In the genomic region with DNA sequence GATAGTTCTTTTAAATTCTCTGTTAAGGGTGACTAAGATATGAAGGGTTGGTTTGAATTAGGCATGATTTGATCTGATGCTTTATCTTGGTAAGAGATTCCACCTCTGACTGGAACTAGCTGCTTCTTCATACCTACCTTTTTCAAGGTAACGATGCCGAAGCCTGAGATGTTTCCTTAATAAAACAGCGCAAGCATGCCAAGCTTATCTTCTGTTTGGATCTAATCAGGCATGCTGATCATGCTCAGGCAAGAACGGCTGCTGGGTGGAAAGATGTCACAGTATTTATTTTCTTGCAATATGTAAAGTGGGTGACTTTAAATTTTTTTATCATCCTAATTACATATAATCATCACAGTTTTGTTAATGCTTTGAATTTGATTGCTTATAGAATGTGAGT, we compare ENCODE assay signal across 26 cellular contexts.
DNase-seq lines count a peak whose midpoint lies in the region; ATAC-seq and TF ChIP-seq lines count a peak whose summit lies in the region.
"Had no signal": no experiment of that assay in that cellular context is flagged by ENCODE, and none has a peak within 500 bp of the region (broad histone marks: within the 10 kb centered on the region; RNA-seq: fewer than 3 reads in every experiment).

No MANE protein-coding gene starts in this region.

- H3K79me2 ChIP-seq in SK-N-SH (ENCODE audit: insufficient read depth) = peaks cover 25% of the 10 kb centered on the region; the same call in 1 of the 2 replicates
- H3K79me2 ChIP-seq in trophoblast cell (ENCODE audit: control insufficient read depth, insufficient read depth, low read length, poor library complexity) = peaks cover under 1% of the 10 kb centered on the region

- no peak overlapping the region for H3K9ac ChIP-seq in SK-N-SH
- H3K9ac ChIP-seq in trophoblast cell (ENCODE audit: low read length) = no peak overlapping the region

- H3K36me3 ChIP-seq in SK-N-SH (replicated peaks in 1 of 2; ENCODE audit: control insufficient read depth in 1 of 2, insufficient read depth in 2 of 2, low read length in 1 of 2) = peaks cover 31 to 40% of the 10 kb centered on the region in 2 experiments
- peaks cover under 1 to 10% of the 10 kb centered on the region in 2 experiments for H3K36me3 ChIP-seq in trophoblast cell (ENCODE audit: control insufficient read depth in 1 of 2, insufficient read depth in 2 of 2, low read length in 2 of 2)
- H3K36me3 ChIP-seq: SJSA1, thyroid gland had no signal

- no peaks in the 10 kb centered on the region for H3K9me3 ChIP-seq in SK-N-SH
- no peaks in the 10 kb centered on the region for H3K9me3 ChIP-seq in trophoblast cell (ENCODE audit: insufficient read depth, low read depth, low read length)
- H3K9me3 ChIP-seq: SJSA1, thyroid gland had no signal

- DNase-seq in SK-N-SH (no peak), NCI-H2171 treated with DMSO at 0.1 percent for 48 hours (lab: John Stamatoyannopoulos, UW) (peak; percentile 93), foreskin keratinocyte (peak; percentile 45 to 73), trophoblast cell (peak; percentile 46 to 71)
- no peak for DNase-seq in activated CD4-positive, alpha-beta T cell treated with anti-CD3 and anti-CD28 coated beads, Interleukin-2, amount 50 U/mL, for 4 hours
- DNase-seq in activated T-cell treated with anti-CD3 and anti-CD28 coated beads, Interleukin-2, amount 50 U/mL, for 48 hours = no peak
- DNase-seq: activated CD4-positive, alpha-beta T cell treated with anti-CD3 and anti-CD28 coated beads, Interleukin-2, amount 50 U/mL, for 1 hour; activated CD4-positive, CD25-positive, alpha-beta regulatory T cell; activated CD8-positive, alpha-beta memory T cell treated with anti-CD3 and anti-CD28 coated beads, Interleukin-2, amount 10 ng/mL, durations not matched to agents 7 days and 5 days; activated T-cell treated with anti-CD3 and anti-CD28 coated beads, Interleukin-2, amount 50 U/mL, for 4 hours; CD8-positive, alpha-beta T cell; central memory CD4-positive, alpha-beta T cell; cortex of kidney; Karpas-422; kidney; MV-4-11; naive thymus-derived CD4-positive, alpha-beta T cell; NCI-H1930; NCI-H345; stimulated activated CD4-positive, alpha-beta T cell treated with anti-CD3 and anti-CD28 coated beads, Interleukin-4, amount 100 ng/mL, for 24 hours; T-helper 1 cell had no signal

- peaks cover 2% of the 10 kb centered on the region for H3K79me1 ChIP-seq in trophoblast cell (ENCODE audit: low read length)

- no peak overlapping the region for H2BK12ac ChIP-seq in trophoblast cell (ENCODE audit: low read length)

- H3K4ac ChIP-seq in trophoblast cell (ENCODE audit: low read depth, low read length) = no peak overlapping the region

- no peak overlapping the region for H3K23ac ChIP-seq in trophoblast cell (ENCODE audit: low read length)

- TF ChIP-seq EP300 in SK-N-SH (IDR thresholded peaks at IDR 0.05; ENCODE audit: borderline replicate concordance in 1 of 2, low read depth in 1 of 2, low read length in 1 of 2) = no peak

- H3K27ac ChIP-seq in SK-N-SH (ENCODE audit: low read depth in 2 of 2, low read length in 1 of 2) (no peak overlapping the region), foreskin keratinocyte (no peak overlapping the region), trophoblast cell (ENCODE audit: low read depth, low read length) (no peak overlapping the region)
- H3K27ac ChIP-seq: SJSA1, thyroid gland had no signal

- no peaks in the 10 kb centered on the region for H3F3A ChIP-seq in SK-N-SH (replicated peaks; ENCODE audit: insufficient read depth)

- no peak for TF ChIP-seq RAD21 in SK-N-SH (IDR thresholded peaks at IDR 0.05; ENCODE audit: low read length)

- ATAC-seq in SK-N-SH treated with all-trans-retinoic acid at 6 μM for 48 hours (no peak), foreskin keratinocyte (peak; percentile 64), GM18520 (IDR thresholded peaks at IDR 0.05; ENCODE audit: unreplicated experiment) (no peak)
- ATAC-seq: activated CD8-positive, alpha-beta memory T cell treated with anti-CD3 and anti-CD28 coated beads, Interleukin-2, amount 10 ng/mL, durations not matched to agents 7 days and 5 days; activated T-cell treated with anti-CD3 and anti-CD28 coated beads, Interleukin-2, amount 50 U/mL, for 4 hours; CD8-positive, alpha-beta T cell; esophagus mucosa; naive thymus-derived CD4-positive, alpha-beta T cell had no signal

- no peak overlapping the region for H2AK5ac ChIP-seq in trophoblast cell (ENCODE audit: low read length)

- no peaks in the 10 kb centered on the region for H3K9me2 ChIP-seq in SK-N-SH

- H3K4me1 ChIP-seq in SK-N-SH (ENCODE audit: control insufficient read depth in 1 of 2, insufficient read depth in 2 of 2, low read depth in 1 of 2, low read length in 1 of 2) (peaks cover 0 to 11% of the 10 kb centered on the region in 2 experiments; a peak in 2 of 4 replicates), foreskin keratinocyte (no peaks in the 10 kb centered on the region), trophoblast cell (ENCODE audit: control insufficient read depth in 1 of 2, insufficient read depth in 2 of 2, low read length in 2 of 2) (peaks cover 0 to 2% of the 10 kb centered on the region in 2 experiments)
- H3K4me1 ChIP-seq: SJSA1 had no signal

- POLR2A ChIA-PET in SK-N-SH (lab: Yijun Ruan, JAX) = no interaction called here

- 83% methylated on average over 4 of the region's 4 CpGs for WGBS in SK-N-SH (ENCODE audit: low lambda C conversion rate)
- no CpG with 5 or more reads among the region's 4 CpGs for WGBS in trophoblast cell (ENCODE audit: extremely low coverage, insufficient coverage, insufficient read length)

- no peak overlapping the region for H2BK120ac ChIP-seq in trophoblast cell (ENCODE audit: insufficient read depth, low read length, poor library complexity)

- H3K14ac ChIP-seq in trophoblast cell (ENCODE audit: low read length) = no peak overlapping the region

- CTCF ChIA-PET in SK-N-SH (lab: Yijun Ruan, JAX) = interaction anchor here (0.8 kb wide), 1 partner anchor 21 kb away, joined by 3 read pairs; no protein-coding TSS in a partner anchor

- H2AFZ ChIP-seq in SK-N-SH (ENCODE audit: low read depth) = no peak overlapping the region
- H2AFZ ChIP-seq in trophoblast cell (ENCODE audit: insufficient read depth, low read length, poor library complexity) = no peak overlapping the region

- H3K4me3 ChIP-seq in SK-N-SH (ENCODE audit: low read depth in 2 of 2, low read length in 1 of 2) (no peak overlapping the region), trophoblast cell (ENCODE audit: low read depth, low read length) (no peak overlapping the region)
- H3K4me3 ChIP-seq: SJSA1, thyroid gland had no signal

- peaks cover 6% of the 10 kb centered on the region; the same call in 1 of the 2 replicates for H4K20me1 ChIP-seq in SK-N-SH (ENCODE audit: insufficient read depth)

- H3K4me2 ChIP-seq in SK-N-SH (no peak overlapping the region), trophoblast cell (ENCODE audit: low read length) (no peak overlapping the region)

- H3K27me3 ChIP-seq in SK-N-SH (ENCODE audit: insufficient read depth) = no peaks in the 10 kb centered on the region
- H3K27me3 ChIP-seq in foreskin keratinocyte = no peaks in the 10 kb centered on the region
- no peaks in the 10 kb centered on the region for H3K27me3 ChIP-seq in trophoblast cell (ENCODE audit: insufficient read depth, low read length)
- H3K27me3 ChIP-seq: SJSA1, thyroid gland had no signal

- H4K91ac ChIP-seq in trophoblast cell (ENCODE audit: low read depth, low read length) = no peak overlapping the region

- H2BK5ac ChIP-seq in trophoblast cell (ENCODE audit: low read depth, low read length, poor library complexity) = no peak overlapping the region

- TF ChIP-seq CTCF in SK-N-SH (IDR thresholded peaks at IDR 0.05) (no peak), foreskin keratinocyte (conservative IDR thresholded peaks at IDR 0.05) (no peak)

- H4K8ac ChIP-seq in trophoblast cell (ENCODE audit: low read depth, low read length) = no peak overlapping the region

- H3K18ac ChIP-seq in trophoblast cell (ENCODE audit: low read length) = no peak overlapping the region

- no peak overlapping the region for H4K12ac ChIP-seq in trophoblast cell (ENCODE audit: low read depth, low read length)

TF ChIP-seq in SK-N-SH, 30 proteins besides CTCF, POLR2A, EP300 and RAD21:
- TF ChIP-seq GATA2 (CRISPR knock-in tag; IDR thresholded peaks at IDR 0.05) (peak; percentile 67), MEF2A (IDR thresholded peaks at IDR 0.05; ENCODE audit: borderline replicate concordance, low read depth) (no peak)

TF ChIP-seq in SK-N-SH treated with all-trans-retinoic acid at 6 μM for 48 hours, 23 proteins besides CTCF, POLR2A, EP300 and RAD21 (continues in another document):
- TF ChIP-seq RARB (CRISPR knock-in tag; IDR thresholded peaks at IDR 0.05) (no peak), TOX (CRISPR knock-in tag; IDR thresholded peaks at IDR 0.05; ENCODE audit: borderline replicate concordance) (no peak), TCF4 (CRISPR knock-in tag; IDR thresholded peaks at IDR 0.05; ENCODE audit: borderline replicate concordance) (no peak), ZFP30 (CRISPR knock-in tag; IDR thresholded peaks at IDR 0.05) (no peak), ESRRG (CRISPR knock-in tag; IDR thresholded peaks at IDR 0.05) (no peak), ZFP3 (CRISPR knock-in tag; IDR thresholded peaks at IDR 0.05) (no peak), OSR1 (CRISPR knock-in tag; IDR thresholded peaks at IDR 0.05) (no peak), PPARA (CRISPR knock-in tag; IDR thresholded peaks at IDR 0.05; ENCODE audit: borderline replicate concordance) (no peak)
- TF ChIP-seq, protein P1, sequence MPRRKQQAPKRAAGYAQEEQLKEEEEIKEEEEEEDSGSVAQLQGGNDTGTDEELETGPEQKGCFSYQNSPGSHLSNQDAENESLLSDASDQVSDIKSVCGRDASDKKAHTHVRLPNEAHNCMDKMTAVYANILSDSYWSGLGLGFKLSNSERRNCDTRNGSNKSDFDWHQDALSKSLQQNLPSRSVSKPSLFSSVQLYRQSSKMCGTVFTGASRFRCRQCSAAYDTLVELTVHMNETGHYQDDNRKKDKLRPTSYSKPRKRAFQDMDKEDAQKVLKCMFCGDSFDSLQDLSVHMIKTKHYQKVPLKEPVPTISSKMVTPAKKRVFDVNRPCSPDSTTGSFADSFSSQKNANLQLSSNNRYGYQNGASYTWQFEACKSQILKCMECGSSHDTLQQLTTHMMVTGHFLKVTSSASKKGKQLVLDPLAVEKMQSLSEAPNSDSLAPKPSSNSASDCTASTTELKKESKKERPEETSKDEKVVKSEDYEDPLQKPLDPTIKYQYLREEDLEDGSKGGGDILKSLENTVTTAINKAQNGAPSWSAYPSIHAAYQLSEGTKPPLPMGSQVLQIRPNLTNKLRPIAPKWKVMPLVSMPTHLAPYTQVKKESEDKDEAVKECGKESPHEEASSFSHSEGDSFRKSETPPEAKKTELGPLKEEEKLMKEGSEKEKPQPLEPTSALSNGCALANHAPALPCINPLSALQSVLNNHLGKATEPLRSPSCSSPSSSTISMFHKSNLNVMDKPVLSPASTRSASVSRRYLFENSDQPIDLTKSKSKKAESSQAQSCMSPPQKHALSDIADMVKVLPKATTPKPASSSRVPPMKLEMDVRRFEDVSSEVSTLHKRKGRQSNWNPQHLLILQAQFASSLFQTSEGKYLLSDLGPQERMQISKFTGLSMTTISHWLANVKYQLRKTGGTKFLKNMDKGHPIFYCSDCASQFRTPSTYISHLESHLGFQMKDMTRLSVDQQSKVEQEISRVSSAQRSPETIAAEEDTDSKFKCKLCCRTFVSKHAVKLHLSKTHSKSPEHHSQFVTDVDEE (CRISPR knock-in tag; IDR thresholded peaks at IDR 0.05) = no peak

Comparison
In these comparisons a context has a peak if more than half of its experiments do, and no peak if none do; other contexts are left out.
1. DNase-seq: peak in NCI-H2171 treated with DMSO at 0.1 percent for 48 hours (single experiment), foreskin keratinocyte (2 of 2) and trophoblast cell (2 of 2); none in SK-N-SH (single experiment), activated CD4-positive, alpha-beta T cell treated with anti-CD3 and anti-CD28 coated beads, Interleukin-2, amount 50 U/mL, for 4 hours (0 of 2) and activated T-cell treated with anti-CD3 and anti-CD28 coated beads, Interleukin-2, amount 50 U/mL, for 48 hours (0 of 2).